ENCODE assay signal across 24 cellular contexts in the genomic region with DNA sequence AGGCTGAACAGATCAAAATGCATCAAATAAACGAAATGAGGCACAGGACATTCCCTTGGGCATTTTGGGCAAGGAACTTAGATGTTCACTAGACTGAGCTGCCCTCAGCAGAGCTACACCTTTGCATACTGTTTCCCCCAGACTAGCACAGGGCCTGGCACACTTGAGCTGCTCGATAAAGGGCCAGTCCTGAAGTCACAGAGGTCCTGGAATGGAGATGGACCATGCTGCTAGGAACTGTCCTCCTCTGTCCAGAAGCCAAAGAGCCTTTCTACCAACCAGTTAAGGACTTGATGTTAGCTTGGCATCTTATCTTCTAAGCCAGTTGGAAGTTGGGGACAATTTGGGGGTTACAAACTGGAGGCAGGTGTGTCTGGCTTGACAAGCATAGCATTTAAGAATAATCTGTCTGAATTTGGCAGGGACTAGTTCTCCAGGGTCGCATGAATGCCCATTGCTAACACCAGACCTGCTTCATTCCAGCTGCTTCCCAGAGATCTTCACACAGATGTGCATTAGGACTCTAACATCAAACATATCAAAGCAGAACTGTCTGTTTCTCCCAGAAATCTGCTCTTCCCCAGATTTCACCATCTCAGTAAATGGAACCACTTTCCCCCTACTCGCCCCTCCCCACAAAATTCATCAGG.
"Had no signal": no experiment of that assay in that cellular context is flagged by ENCODE, and none has a peak within 500 bp of the region (broad histone marks: within the 10 kb centered on the region; RNA-seq: fewer than 3 reads in every experiment).

No MANE protein-coding gene starts in this region.

- H3K4me3 Mint-ChIP-seq: mesothelial cell of epicardium; naive thymus-derived CD4-positive, alpha-beta T cell; natural killer cell treated with Interleukin-12 subunit alpha and Interleukin-12 subunit beta and Interleukin-15 and Interleukin-18, amount 100 ng/mL, for 72 hours; stimulated activated memory B cell treated with anti-CD40 and anti-IgM and Interleukin-4, amounts not matched to agents 10 μg/mL and 1 μg/mL and 100 μg/mL, for 72 hours; stimulated activated naive CD8-positive, alpha-beta T cell treated with anti-CD3 and anti-CD28 coated beads, Interleukin-15, Interleukin-2, amounts not matched to agents 100 ng/mL and 50 ng/mL, for 24 hours had no signal

- H3K27ac Mint-ChIP-seq: mesothelial cell of epicardium; naive thymus-derived CD4-positive, alpha-beta T cell; natural killer cell treated with Interleukin-12 subunit alpha and Interleukin-12 subunit beta and Interleukin-15 and Interleukin-18, amount 100 ng/mL, for 72 hours; progenitor cell of endocrine pancreas; stimulated activated memory B cell treated with anti-CD40 and anti-IgM and Interleukin-4, amounts not matched to agents 10 μg/mL and 1 μg/mL and 100 μg/mL, for 72 hours; stimulated activated naive CD8-positive, alpha-beta T cell treated with anti-CD3 and anti-CD28 coated beads, Interleukin-15, Interleukin-2, amounts not matched to agents 100 ng/mL and 50 ng/mL, for 24 hours had no signal

- DNase-seq: hippocampal formation; kidney; left colon; left lung; mesendoderm; naive thymus-derived CD4-positive, alpha-beta T cell; nucleus accumbens; ovary; right lobe of liver; stimulated activated CD4-positive, alpha-beta T cell treated with anti-CD3 and anti-CD28 coated beads, Interleukin-1b, Interleukin-23, amount 100 ng/mL, for 48 hours; stimulated activated CD4-positive, alpha-beta T cell treated with anti-CD3 and anti-CD28 coated beads, Interleukin-2, amount 100 ng/mL, for 48 hours; stimulated activated CD4-positive, alpha-beta T cell treated with anti-CD3 and anti-CD28 coated beads, Interleukin-4, amount 100 ng/mL, for 4 hours; stimulated activated CD8-positive, alpha-beta memory T cell treated with anti-CD3 and anti-CD28 coated beads, Interleukin-4, amount 100 ng/mL, for 48 hours; substantia nigra; upper lobe of left lung had no signal

- H3K27me3 Mint-ChIP-seq: natural killer cell treated with Interleukin-12 subunit alpha and Interleukin-12 subunit beta and Interleukin-15 and Interleukin-18, amount 100 ng/mL, for 72 hours; stimulated activated memory B cell treated with anti-CD40 and anti-IgM and Interleukin-4, amounts not matched to agents 10 μg/mL and 1 μg/mL and 100 μg/mL, for 72 hours; stimulated activated naive CD8-positive, alpha-beta T cell treated with anti-CD3 and anti-CD28 coated beads, Interleukin-15, Interleukin-2, amounts not matched to agents 100 ng/mL and 50 ng/mL, for 24 hours had no signal

- H3K4me3 ChIP-seq: left lung, lung, ovary, right atrium auricular region, right lobe of liver, smooth muscle cell, tibial nerve, upper lobe of left lung had no signal

- H3K4me1 ChIP-seq: left lung, right atrium auricular region, right lobe of liver, upper lobe of left lung had no signal

- H3K27me3 ChIP-seq: left lung, ovary, right atrium auricular region, right lobe of liver, tibial nerve, upper lobe of left lung had no signal

- H3K4me1 Mint-ChIP-seq: mesothelial cell of epicardium; naive thymus-derived CD4-positive, alpha-beta T cell; stimulated activated memory B cell treated with anti-CD40 and anti-IgM and Interleukin-4, amounts not matched to agents 10 μg/mL and 1 μg/mL and 100 μg/mL, for 72 hours had no signal

- H3K36me3 Mint-ChIP-seq: mesothelial cell of epicardium; naive thymus-derived CD4-positive, alpha-beta T cell; natural killer cell treated with Interleukin-12 subunit alpha and Interleukin-12 subunit beta and Interleukin-15 and Interleukin-18, amount 100 ng/mL, for 72 hours; stimulated activated memory B cell treated with anti-CD40 and anti-IgM and Interleukin-4, amounts not matched to agents 10 μg/mL and 1 μg/mL and 100 μg/mL, for 72 hours had no signal

- H3K9me3 Mint-ChIP-seq: mesothelial cell of epicardium; natural killer cell treated with Interleukin-12 subunit alpha and Interleukin-12 subunit beta and Interleukin-15 and Interleukin-18, amount 100 ng/mL, for 72 hours; stimulated activated memory B cell treated with anti-CD40 and anti-IgM and Interleukin-4, amounts not matched to agents 10 μg/mL and 1 μg/mL and 100 μg/mL, for 72 hours; stimulated activated naive CD8-positive, alpha-beta T cell treated with anti-CD3 and anti-CD28 coated beads, Interleukin-15, Interleukin-2, amounts not matched to agents 100 ng/mL and 50 ng/mL, for 24 hours had no signal

- H3K36me3 ChIP-seq: left lung, ovary, right atrium auricular region, right lobe of liver, tibial nerve, upper lobe of left lung had no signal

- H3K9me3 ChIP-seq: left lung, ovary, right lobe of liver, tibial nerve, upper lobe of left lung had no signal

- H3K27ac ChIP-seq: left lung, ovary, right atrium auricular region, right lobe of liver, tibial nerve, upper lobe of left lung had no signal
